In the genomic region with DNA sequence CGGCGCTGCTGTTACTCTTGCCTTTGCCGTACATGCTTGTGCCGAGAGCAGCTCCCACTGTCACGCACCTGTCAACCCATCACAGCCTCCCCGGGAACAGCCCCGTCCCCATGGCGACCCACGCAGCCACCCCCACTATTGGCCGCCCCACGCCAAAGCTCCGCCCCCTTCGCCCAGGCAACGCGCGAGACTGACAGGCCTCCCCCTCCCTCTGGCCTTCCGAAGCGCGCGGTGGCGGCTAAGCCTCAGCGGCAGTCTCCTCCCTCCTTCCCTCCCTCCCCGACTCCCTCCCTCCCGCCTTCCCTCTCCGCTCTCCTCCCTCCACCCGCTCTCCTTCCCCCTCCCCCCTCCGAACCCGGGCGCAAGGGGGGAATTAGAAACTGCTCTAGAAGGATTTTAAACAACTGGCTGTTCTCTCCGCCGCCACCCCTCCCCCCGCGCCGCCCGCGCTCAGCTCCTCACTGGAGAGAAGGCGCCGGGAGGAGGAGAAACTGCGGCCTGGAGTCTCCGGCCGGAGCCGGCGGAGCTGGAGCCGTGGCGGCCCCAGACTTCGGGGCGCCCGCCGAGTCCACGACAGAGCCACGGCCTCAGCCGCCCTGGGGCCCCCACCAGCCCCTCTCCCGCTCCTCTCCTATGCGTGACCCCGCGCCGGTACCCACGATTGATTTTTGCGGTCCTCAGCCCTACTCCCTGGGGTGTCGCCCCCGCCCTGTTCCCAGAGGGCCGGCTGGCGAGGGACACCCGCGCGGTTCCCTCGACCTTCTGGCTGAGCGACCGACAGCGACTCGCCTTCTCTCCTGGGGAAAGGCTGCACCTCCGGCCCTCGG, we compare ENCODE assay signal across 8 cellular contexts. TPM values are rescaled to one million over a fixed set of nuclear protein-coding genes. Genes with fewer than 3 reads are reported as not detected.
DNase-seq lines count a peak whose midpoint lies in the region; ATAC-seq, FAIRE-seq and TF ChIP-seq lines count a peak whose summit lies in the region.

Gene SSBP2 (minus strand): TSS at position 89 of the 827 bp plus-strand sequence. CDS start 55 bp downstream, at position 34.

- H3K9me3 Mint-ChIP-seq in T-helper 2 cell treated with Interferon-gamma antibody and Interleukin-4, amounts not matched to agents 5 μg/mL and 100 μg/mL, for 36 hours = no peaks in the 10 kb centered on the region
- no peaks in the 10 kb centered on the region for H3K9me3 Mint-ChIP-seq in astrocyte (ENCODE audit: unreplicated experiment)

- TF ChIP-seq POLR2A in vagina (IDR thresholded peaks at IDR 0.05) = peak in 1 of 2 donors; percentile 94

- H3K4me1 Mint-ChIP-seq in T-helper 2 cell treated with Interferon-gamma antibody and Interleukin-4, amounts not matched to agents 5 μg/mL and 100 μg/mL, for 36 hours (ENCODE audit: low read depth) = peaks cover 33% of the 10 kb centered on the region
- H3K4me1 Mint-ChIP-seq in astrocyte (ENCODE audit: low read depth, unreplicated experiment) = peaks cover 45% of the 10 kb centered on the region

- peak within 1 kb of the TSS; percentile 92 for H3K4me3 Mint-ChIP-seq in T-helper 2 cell treated with Interferon-gamma antibody and Interleukin-4, amounts not matched to agents 5 μg/mL and 100 μg/mL, for 36 hours
- H3K4me3 Mint-ChIP-seq in astrocyte (ENCODE audit: unreplicated experiment) = peak within 1 kb of the TSS; percentile 94

- H3K27me3 Mint-ChIP-seq in T-helper 2 cell treated with Interferon-gamma antibody and Interleukin-4, amounts not matched to agents 5 μg/mL and 100 μg/mL, for 36 hours (ENCODE audit: low read depth) = peaks cover 20% of the 10 kb centered on the region
- H3K27me3 Mint-ChIP-seq in astrocyte (ENCODE audit: low read depth, unreplicated experiment) = no peaks in the 10 kb centered on the region

- H3K27me3 ChIP-seq in astrocyte (ENCODE audit: insufficient read depth, low read length) (no peaks in the 10 kb centered on the region), rectal smooth muscle tissue (ENCODE audit: control insufficient read depth, insufficient read depth, low read length) (no peaks in the 10 kb centered on the region), vagina (no peaks in the 10 kb centered on the region)

- H3K9me3 ChIP-seq in astrocyte (ENCODE audit: insufficient read depth, low read depth, low read length) = no peaks in the 10 kb centered on the region
- no peaks in the 10 kb centered on the region for H3K9me3 ChIP-seq in vagina

- DNase-seq in GM18507 (ENCODE audit: extremely low spot score, insufficient read length, low read depth) = peak; percentile 87
- peak; percentile 96 for DNase-seq in NCI-H187 treated with DMSO at 0.1 percent for 48 hours (lab: John Stamatoyannopoulos, UW)
- peak; percentile 94 for DNase-seq in T-helper 2 cell treated with Interferon-gamma antibody and Interleukin-4, amounts not matched to agents 5 μg/mL and 100 μg/mL, for 36 hours (ENCODE audit: low spot score)
- DNase-seq in astrocyte (ENCODE audit: low read depth) = peak; percentile 97
- peak; percentile 95 for DNase-seq in hepatic stellate cell (ENCODE audit: low spot score)
- peak; percentile 99 to 100 for DNase-seq in vagina (ENCODE audit: extremely low spot score in 2 of 2)

- H3K4me1 ChIP-seq in astrocyte (ENCODE audit: insufficient read depth, low read length) = peaks cover 22% of the 10 kb centered on the region
- peaks cover 16% of the 10 kb centered on the region for H3K4me1 ChIP-seq in rectal smooth muscle tissue (ENCODE audit: control insufficient read depth, insufficient read depth, low read length)
- peaks cover 48% of the 10 kb centered on the region for H3K4me1 ChIP-seq in vagina

- H3K9ac ChIP-seq in astrocyte (ENCODE audit: low read length) = peak within 1 kb of the TSS; percentile 88
- peak within 1 kb of the TSS; percentile 92 for H3K9ac ChIP-seq in rectal smooth muscle tissue (ENCODE audit: low read length)

- no peak for TF ChIP-seq CTCF in astrocyte (IDR thresholded peaks at IDR 0.05; ENCODE audit: insufficient read depth, low read depth, low read length)
- no peak for TF ChIP-seq CTCF in vagina (IDR thresholded peaks at IDR 0.05)

- peaks cover 18% of the 10 kb centered on the region for H4K20me1 ChIP-seq in astrocyte (ENCODE audit: insufficient read depth, low read length)

- H3K27ac Mint-ChIP-seq in T-helper 2 cell treated with Interferon-gamma antibody and Interleukin-4, amounts not matched to agents 5 μg/mL and 100 μg/mL, for 36 hours = peak within 1 kb of the TSS; percentile 97
- peak within 1 kb of the TSS; percentile 85 for H3K27ac Mint-ChIP-seq in astrocyte (ENCODE audit: unreplicated experiment)

- intact Hi-C loops in vagina (cut with DNase I) = loop anchor here (1.0 to 5.0 kb wide), 4 partner anchors 36 to 416 kb away; partner anchors contain the start of gene ATG10

- peaks cover 9% of the 10 kb centered on the region for H3K36me3 Mint-ChIP-seq in T-helper 2 cell treated with Interferon-gamma antibody and Interleukin-4, amounts not matched to agents 5 μg/mL and 100 μg/mL, for 36 hours (ENCODE audit: low read depth)
- H3K36me3 Mint-ChIP-seq in astrocyte (ENCODE audit: low read depth, unreplicated experiment) = no peaks in the 10 kb centered on the region

- H3K4me3 ChIP-seq in astrocyte (ENCODE audit: insufficient read depth, low read depth, low read length) (peak within 1 kb of the TSS; percentile 72), rectal smooth muscle tissue (ENCODE audit: low read length) (peak within 1 kb of the TSS; percentile 91), vagina (peak within 1 kb of the TSS; percentile 95 to 97)

- FAIRE-seq in GM18507 (lab: Jason Lieb, UNC) (peak; percentile 96), astrocyte (lab: Jason Lieb, UNC) (no peak)

- peak within 1 kb of the TSS; percentile 91 for H3K27ac ChIP-seq in astrocyte (ENCODE audit: low read depth, low read length)
- H3K27ac ChIP-seq in rectal smooth muscle tissue (ENCODE audit: low read depth, low read length) = peak within 1 kb of the TSS; percentile 99
- peak within 1 kb of the TSS; percentile 99 for H3K27ac ChIP-seq in vagina

- peak within 1 kb of the TSS; percentile 81 for H2AFZ ChIP-seq in astrocyte (ENCODE audit: low read depth, low read length)

- H3K36me3 ChIP-seq in astrocyte (ENCODE audit: insufficient read depth, low read length) = no peaks in the 10 kb centered on the region
- no peaks in the 10 kb centered on the region for H3K36me3 ChIP-seq in rectal smooth muscle tissue (ENCODE audit: control insufficient read depth, insufficient read depth, low read length)
- no peaks in the 10 kb centered on the region for H3K36me3 ChIP-seq in vagina

- peaks cover 4% of the 10 kb centered on the region for H3K79me2 ChIP-seq in astrocyte (ENCODE audit: insufficient read depth, low read length)

- peak within 1 kb of the TSS; percentile 86 for H3K4me2 ChIP-seq in astrocyte (ENCODE audit: low read length)

- peak; percentile 80 for ATAC-seq in HG02970 (IDR thresholded peaks at IDR 0.05; ENCODE audit: low FRiP score, unreplicated experiment)

RNA-seq across cellular contexts. Expression of gene SSBP2, which starts in this region (rescaled TPM):
- 59.8 and 73.2 TPM in 2 replicates for total RNA-seq in astrocyte
- 66.3 TPM for total RNA-seq in vagina

Comparison
In these comparisons a context has a peak if more than half of its experiments do, and no peak if none do; other contexts are left out.
1. Peak in every context shown above with its lines: DNase-seq, ATAC-seq, H3K4me3 ChIP-seq and H3K27ac ChIP-seq.